Comparison of ENCODE assay signal across 19 cellular contexts in the genomic region with DNA sequence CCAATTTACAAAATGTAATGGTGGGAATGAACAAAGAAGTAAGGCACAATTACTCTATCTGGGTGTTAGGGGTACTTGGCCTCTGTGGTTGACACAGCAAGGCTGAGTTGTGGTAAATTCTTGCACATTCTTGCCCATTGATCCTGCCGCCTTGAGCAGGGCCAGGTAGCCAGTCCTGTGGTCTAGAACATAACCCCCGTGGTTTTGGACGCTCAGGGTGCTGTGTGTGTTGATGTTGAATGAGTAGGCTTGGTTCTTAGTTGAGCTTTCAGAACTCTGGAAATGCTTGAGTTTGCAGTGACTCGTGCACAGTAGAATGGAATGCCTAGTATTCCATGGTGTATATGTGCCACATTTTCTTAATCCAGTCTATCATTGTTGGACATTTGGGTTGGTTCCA.
"Had no signal": no experiment of that assay in that cellular context is flagged by ENCODE, and none has a peak within 500 bp of the region (broad histone marks: within the 10 kb centered on the region; RNA-seq: fewer than 3 reads in every experiment).

No MANE protein-coding gene starts in this region.

- DNase-seq: activated B cell treated with CpG ODN at 0.5 μM for 24 hours; activated CD4-positive, alpha-beta memory T cell treated with anti-CD3 and anti-CD28 coated beads for 36 hours; activated CD4-positive, alpha-beta T cell treated with anti-CD3 and anti-CD28 coated beads for 4 hours; activated naive CD4-positive, alpha-beta T cell treated with Interleukin-2 at 50 U/mL for 16 hours; activated naive CD8-positive, alpha-beta T cell treated with anti-CD3 and anti-CD28 coated beads, Interleukin-2, amount 10 ng/mL, durations not matched to agents 7 days and 5 days; activated T-cell treated with anti-CD3 and anti-CD28 coated beads, Interleukin-2, amount 50 U/mL, for 1 hour; cortex of kidney; head of caudate nucleus; mesendoderm; naive thymus-derived CD4-positive, alpha-beta T cell; pancreas; stimulated activated CD4-positive, alpha-beta T cell treated with anti-CD3 and anti-CD28 coated beads, Interleukin-4, amount 100 ng/mL, for 4 hours; upper lobe of right lung had no signal

- H3K4me1 ChIP-seq: breast epithelium, pancreas, upper lobe of right lung had no signal

- ATAC-seq: naive thymus-derived CD4-positive, alpha-beta T cell; pancreas; sciatic nerve; stimulated activated memory B cell treated with anti-CD40 and anti-IgM and Interleukin-4, amounts not matched to agents 10 μg/mL and 1 μg/mL and 100 μg/mL, for 72 hours; upper lobe of right lung had no signal

- H3K27ac ChIP-seq: breast epithelium, pancreas, thoracic aorta, upper lobe of right lung had no signal

- H3K4me3 ChIP-seq: breast epithelium, pancreas, thoracic aorta, upper lobe of right lung had no signal

- H3K27me3 ChIP-seq: breast epithelium, pancreas, upper lobe of right lung had no signal

- H3K4me1 Mint-ChIP-seq: activated B cell treated with CpG ODN at 0.5 μM for 24 hours had no signal

- H3K27me3 Mint-ChIP-seq: activated CD4-positive, alpha-beta memory T cell treated with anti-CD3 and anti-CD28 coated beads for 36 hours; activated naive CD8-positive, alpha-beta T cell treated with anti-CD3 and anti-CD28 coated beads, Interleukin-2, amount 10 ng/mL, durations not matched to agents 7 days and 5 days had no signal

- H3K4me3 Mint-ChIP-seq: activated B cell treated with CpG ODN at 0.5 μM for 24 hours; activated CD4-positive, alpha-beta memory T cell treated with anti-CD3 and anti-CD28 coated beads for 36 hours; activated naive CD8-positive, alpha-beta T cell treated with anti-CD3 and anti-CD28 coated beads, Interleukin-2, amount 10 ng/mL, durations not matched to agents 7 days and 5 days; naive thymus-derived CD4-positive, alpha-beta T cell; stimulated activated memory B cell treated with anti-CD40 and anti-IgM and Interleukin-4, amounts not matched to agents 10 μg/mL and 1 μg/mL and 100 μg/mL, for 72 hours; T-helper 2 cell treated with Interferon-gamma antibody and Interleukin-4, amounts not matched to agents 5 μg/mL and 100 μg/mL, for 36 hours had no signal

- H3K27ac Mint-ChIP-seq: activated B cell treated with CpG ODN at 0.5 μM for 24 hours; activated CD4-positive, alpha-beta memory T cell treated with anti-CD3 and anti-CD28 coated beads for 36 hours; activated naive CD8-positive, alpha-beta T cell treated with anti-CD3 and anti-CD28 coated beads, Interleukin-2, amount 10 ng/mL, durations not matched to agents 7 days and 5 days; activated T-helper 2 cell treated with anti-CD3 and anti-CD28 coated beads, Interferon-gamma antibody, Interleukin-2, Interleukin-4, amounts not matched to agents 10 μg/mL and 5 μg/mL and 100 μg/mL, durations not matched to agents 14 hours and 24 hours and 36 hours; naive thymus-derived CD4-positive, alpha-beta T cell; stimulated activated memory B cell treated with anti-CD40 and anti-IgM and Interleukin-4, amounts not matched to agents 10 μg/mL and 1 μg/mL and 100 μg/mL, for 72 hours; T-helper 2 cell treated with Interferon-gamma antibody and Interleukin-4, amounts not matched to agents 5 μg/mL and 100 μg/mL, for 36 hours had no signal

- H3K9me3 ChIP-seq: pancreas, thoracic aorta had no signal

- H3K36me3 ChIP-seq: breast epithelium, pancreas, thoracic aorta, upper lobe of right lung had no signal
